1 cellular context compared by ENCODE assay signal in the genomic region with DNA sequence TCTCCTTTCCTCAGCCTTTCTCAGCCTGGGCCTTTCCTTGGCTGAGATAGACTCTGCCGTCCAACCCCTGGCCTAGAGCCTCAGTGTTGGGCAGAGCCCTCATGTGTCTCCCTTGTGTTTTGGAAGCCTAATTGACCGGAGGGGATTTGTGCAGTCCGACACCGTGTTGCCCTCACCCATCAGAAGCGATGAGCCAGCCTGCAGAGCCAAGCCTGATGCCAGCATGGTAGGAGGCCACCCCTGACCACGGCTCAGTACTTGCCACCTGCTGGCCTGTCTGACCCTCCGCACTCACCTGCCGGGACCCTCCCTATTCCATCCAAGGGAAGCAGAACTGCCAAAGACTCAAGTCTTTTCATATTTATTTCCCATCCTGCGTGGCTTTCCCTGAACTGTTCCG.
TF ChIP-seq lines count a peak whose summit lies in the region.

No MANE protein-coding gene starts in this region.

TF ChIP-seq in WTC11, 78 proteins besides CTCF, POLR2A, EP300 and RAD21:
- TF ChIP-seq, protein P1, sequence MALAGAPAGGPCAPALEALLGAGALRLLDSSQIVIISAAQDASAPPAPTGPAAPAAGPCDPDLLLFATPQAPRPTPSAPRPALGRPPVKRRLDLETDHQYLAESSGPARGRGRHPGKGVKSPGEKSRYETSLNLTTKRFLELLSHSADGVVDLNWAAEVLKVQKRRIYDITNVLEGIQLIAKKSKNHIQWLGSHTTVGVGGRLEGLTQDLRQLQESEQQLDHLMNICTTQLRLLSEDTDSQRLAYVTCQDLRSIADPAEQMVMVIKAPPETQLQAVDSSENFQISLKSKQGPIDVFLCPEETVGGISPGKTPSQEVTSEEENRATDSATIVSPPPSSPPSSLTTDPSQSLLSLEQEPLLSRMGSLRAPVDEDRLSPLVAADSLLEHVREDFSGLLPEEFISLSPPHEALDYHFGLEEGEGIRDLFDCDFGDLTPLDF (CRISPR knock-in tag; IDR thresholded peaks at IDR 0.05) = no peak
- TF ChIP-seq FOXJ3 (CRISPR knock-in tag; IDR thresholded peaks at IDR 0.05; ENCODE audit: borderline replicate concordance) (no peak), ZNF317 (CRISPR knock-in tag; IDR thresholded peaks at IDR 0.05; ENCODE audit: borderline replicate concordance, low read depth) (no peak), ZNF219 (CRISPR knock-in tag; IDR thresholded peaks at IDR 0.05; ENCODE audit: borderline replicate concordance) (no peak)
- TF ChIP-seq, protein P2, sequence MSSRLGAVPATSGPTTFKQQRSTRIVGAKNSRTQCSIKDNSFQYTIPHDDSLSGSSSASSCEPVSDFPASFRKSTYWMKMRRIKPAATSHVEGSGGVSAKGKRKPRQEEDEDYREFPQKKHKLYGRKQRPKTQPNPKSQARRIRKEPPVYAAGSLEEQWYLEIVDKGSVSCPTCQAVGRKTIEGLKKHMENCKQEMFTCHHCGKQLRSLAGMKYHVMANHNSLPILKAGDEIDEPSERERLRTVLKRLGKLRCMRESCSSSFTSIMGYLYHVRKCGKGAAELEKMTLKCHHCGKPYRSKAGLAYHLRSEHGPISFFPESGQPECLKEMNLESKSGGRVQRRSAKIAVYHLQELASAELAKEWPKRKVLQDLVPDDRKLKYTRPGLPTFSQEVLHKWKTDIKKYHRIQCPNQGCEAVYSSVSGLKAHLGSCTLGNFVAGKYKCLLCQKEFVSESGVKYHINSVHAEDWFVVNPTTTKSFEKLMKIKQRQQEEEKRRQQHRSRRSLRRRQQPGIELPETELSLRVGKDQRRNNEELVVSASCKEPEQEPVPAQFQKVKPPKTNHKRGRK (CRISPR knock-in tag; IDR thresholded peaks at IDR 0.05; ENCODE audit: borderline replicate concordance) = no peak
